22 cellular contexts compared by ENCODE assay signal in genomic region chr16:89131783-89132182, GRCh38. TPM values are rescaled to one million over a fixed set of nuclear protein-coding genes. Genes with fewer than 3 reads are reported as not detected.
"Had no signal": no experiment of that assay in that cellular context is flagged by ENCODE, and none has a peak within 500 bp of the region (broad histone marks: within the 10 kb centered on the region; RNA-seq: fewer than 3 reads in every experiment).

No MANE protein-coding gene starts in this region.

- H3K4me1 Mint-ChIP-seq: mesothelial cell of epicardium, nephron had no signal

- H3K4me3 Mint-ChIP-seq: activated B cell treated with CpG ODN at 0.5 μM for 24 hours; activated CD4-positive, alpha-beta T cell treated with anti-CD3 and anti-CD28 coated beads, Interleukin-2, amount 10 ng/mL, durations not matched to agents 24 days and 14 days; activated CD8-positive, alpha-beta T cell treated with anti-CD3 and anti-CD28 coated beads for 36 hours; activated naive CD4-positive, alpha-beta T cell treated with anti-CD3 and anti-CD28 coated beads, Interleukin-2, amount 50 U/mL, for 24 hours; dendritic cell treated with granulocyte-macrophage colony-stimulating factor and Interleukin-4, amounts not matched to agents 40 ng/mL and 50 ng/mL, for 4 days; mesothelial cell of epicardium; nephron; T-cell had no signal

- H3K4me3 ChIP-seq: esophagus squamous epithelium, tibial artery had no signal

- H3K9me3 ChIP-seq: tibial artery had no signal

- ATAC-seq: activated CD8-positive, alpha-beta T cell treated with anti-CD3 and anti-CD28 coated beads for 36 hours; T-cell had no signal

- H3K27me3 ChIP-seq: esophagus squamous epithelium, tibial artery had no signal

- FAIRE-seq: urothelium cell line had no signal

- H3K4me1 ChIP-seq: esophagus squamous epithelium, tibial artery had no signal

- H3K27ac ChIP-seq: esophagus squamous epithelium, tibial artery had no signal

- H3K27ac Mint-ChIP-seq: activated B cell treated with CpG ODN at 0.5 μM for 24 hours; activated CD4-positive, alpha-beta T cell treated with anti-CD3 and anti-CD28 coated beads, Interleukin-2, amount 10 ng/mL, durations not matched to agents 24 days and 14 days; activated CD8-positive, alpha-beta T cell treated with anti-CD3 and anti-CD28 coated beads for 36 hours; activated naive CD4-positive, alpha-beta T cell treated with anti-CD3 and anti-CD28 coated beads, Interleukin-2, amount 50 U/mL, for 24 hours; dendritic cell treated with granulocyte-macrophage colony-stimulating factor and Interleukin-4, amounts not matched to agents 40 ng/mL and 50 ng/mL, for 4 days; mesothelial cell of epicardium; nephron had no signal

- H3K27me3 Mint-ChIP-seq: activated B cell treated with CpG ODN at 0.5 μM for 24 hours; activated CD4-positive, alpha-beta T cell treated with anti-CD3 and anti-CD28 coated beads, Interleukin-2, amount 10 ng/mL, durations not matched to agents 24 days and 14 days; activated CD8-positive, alpha-beta T cell treated with anti-CD3 and anti-CD28 coated beads for 36 hours; activated naive CD4-positive, alpha-beta T cell treated with anti-CD3 and anti-CD28 coated beads, Interleukin-2, amount 50 U/mL, for 24 hours; dendritic cell treated with granulocyte-macrophage colony-stimulating factor and Interleukin-4, amounts not matched to agents 40 ng/mL and 50 ng/mL, for 4 days; T-cell had no signal

- DNase-seq: activated B cell treated with CpG ODN at 0.5 μM for 24 hours; activated CD4-positive, alpha-beta T cell treated with anti-CD3 and anti-CD28 coated beads, Interleukin-2, amount 10 ng/mL, durations not matched to agents 24 days and 14 days; activated CD8-positive, alpha-beta T cell treated with anti-CD3 and anti-CD28 coated beads for 36 hours; activated gamma-delta T cell; activated T-cell treated with anti-CD3 and anti-CD28 coated beads, Interleukin-2, amount 50 U/mL, for 48 hours; effector CD8-positive, alpha-beta T cell; esophagus squamous epithelium; occipital lobe; retina; stimulated activated CD4-positive, alpha-beta T cell treated with anti-CD3 and anti-CD28 coated beads, Interleukin-12 subunit alpha, Interleukin-12 subunit beta, amount 100 ng/mL, for 4 hours; stimulated activated CD4-positive, alpha-beta T cell treated with anti-CD3 and anti-CD28 coated beads, Interleukin-1b, Interleukin-23, amount 100 ng/mL, for 48 hours; stimulated activated CD8-positive, alpha-beta memory T cell treated with anti-CD3 and anti-CD28 coated beads, Interleukin-4, amount 100 ng/mL, for 48 hours; stimulated activated naive CD4-positive, alpha-beta T cell; substantia nigra; T-cell; T-helper 9 cell had no signal

RNA-seq across cellular contexts. Expression of gene CDH15, which starts 39.8 kb away (rescaled TPM):
- total RNA-seq: activated B cell treated with CpG ODN at 0.5 μM for 24 hours; activated CD4-positive, alpha-beta T cell treated with anti-CD3 and anti-CD28 coated beads, Interleukin-2, amount 10 ng/mL, durations not matched to agents 24 days and 14 days; activated CD8-positive, alpha-beta T cell treated with anti-CD3 and anti-CD28 coated beads for 36 hours; esophagus squamous epithelium had no signal
